6 cellular contexts compared by ENCODE assay signal in genomic region chr9:137021979-137022619, GRCh38. TPM values are rescaled to one million over a fixed set of nuclear protein-coding genes. Genes with fewer than 3 reads are reported as not detected.
DNase-seq lines count a peak whose midpoint lies in the region; ATAC-seq lines count a peak whose summit lies in the region.

No MANE protein-coding gene starts in this region.

- peaks cover under 1% of the 10 kb centered on the region for H3K36me3 Mint-ChIP-seq in activated naive CD4-positive, alpha-beta T cell treated with anti-CD3 and anti-CD28 coated beads, Interleukin-2, amount 10 ng/mL, durations not matched to agents 7 days and 5 days

- no peak for ATAC-seq in GM19324 (IDR thresholded peaks at IDR 0.05; ENCODE audit: low FRiP score, unreplicated experiment)

- H3K4me3 Mint-ChIP-seq in activated naive CD4-positive, alpha-beta T cell treated with anti-CD3 and anti-CD28 coated beads, Interleukin-2, amount 10 ng/mL, durations not matched to agents 7 days and 5 days: no peak overlapping the region

- DNase-seq in Daoy (ENCODE audit: low read depth): peak; percentile 95
- peak; percentile 70 for DNase-seq in NOMO-1 treated with DMSO at 0.1 percent for 48 hours (lab: John Stamatoyannopoulos, UW; ENCODE audit: unreplicated experiment)
- peak; percentile 82 for DNase-seq in activated naive CD4-positive, alpha-beta T cell treated with anti-CD3 and anti-CD28 coated beads, Interleukin-2, amount 10 ng/mL, durations not matched to agents 7 days and 5 days
- peak; percentile 80 for DNase-seq in midbrain (lab: John Stamatoyannopoulos, UW)
- DNase-seq in GOT3 (lab: John Stamatoyannopoulos, UW): no peak

- H3K9me3 Mint-ChIP-seq in activated naive CD4-positive, alpha-beta T cell treated with anti-CD3 and anti-CD28 coated beads, Interleukin-2, amount 10 ng/mL, durations not matched to agents 7 days and 5 days: no peaks in the 10 kb centered on the region

- peaks cover 6% of the 10 kb centered on the region for H3K27me3 Mint-ChIP-seq in activated naive CD4-positive, alpha-beta T cell treated with anti-CD3 and anti-CD28 coated beads, Interleukin-2, amount 10 ng/mL, durations not matched to agents 7 days and 5 days

- CTCF ChIA-PET in activated naive CD4-positive, alpha-beta T cell treated with anti-CD3 and anti-CD28 coated beads, Interleukin-2, amount 10 ng/mL, durations not matched to agents 7 days and 5 days (lab: Charles Lee): interaction anchor here (1.4 to 3.9 kb wide), 3 partner anchors 8 to 74 kb away, joined by 3 to 22 read pairs (median 3); partner anchors contain the start of gene ABCA2

- peak overlapping the region; percentile 38 for H3K27ac Mint-ChIP-seq in activated naive CD4-positive, alpha-beta T cell treated with anti-CD3 and anti-CD28 coated beads, Interleukin-2, amount 10 ng/mL, durations not matched to agents 7 days and 5 days

- peaks cover 10% of the 10 kb centered on the region for H3K4me1 Mint-ChIP-seq in activated naive CD4-positive, alpha-beta T cell treated with anti-CD3 and anti-CD28 coated beads, Interleukin-2, amount 10 ng/mL, durations not matched to agents 7 days and 5 days

RNA-seq across cellular contexts. Expression of gene ABCA2, which starts 5.9 kb away (rescaled TPM):
- 1.2 and 2.2 TPM in 2 replicates for total RNA-seq in Daoy (2014; rRNA removed; shearing (Covaris generic))

RNA-seq across cellular contexts. Expression of gene FUT7, which starts 9.8 kb away (rescaled TPM):
- not detected in 2 replicates for total RNA-seq in Daoy (2014; rRNA removed; shearing (Covaris generic))

RNA-seq across cellular contexts. Expression of gene NPDC1, which starts 23.9 kb away (rescaled TPM):
- total RNA-seq in Daoy (2014; rRNA removed; shearing (Covaris generic)): 15.9 and 17.4 TPM in 2 replicates

RNA-seq across cellular contexts. Expression of gene CLIC3, which starts 25.7 kb away (rescaled TPM):
- total RNA-seq in Daoy (2014; rRNA removed; shearing (Covaris generic)): 0.18 and 3.9 TPM in 2 replicates

RNA-seq across cellular contexts. Expression of gene PAXX, which starts 29.9 kb away (rescaled TPM):
- 60.5 and 66.9 TPM in 2 replicates for total RNA-seq in Daoy (2014; rRNA removed; shearing (Covaris generic))
